1 cellular context compared by ENCODE assay signal in the genomic region with DNA sequence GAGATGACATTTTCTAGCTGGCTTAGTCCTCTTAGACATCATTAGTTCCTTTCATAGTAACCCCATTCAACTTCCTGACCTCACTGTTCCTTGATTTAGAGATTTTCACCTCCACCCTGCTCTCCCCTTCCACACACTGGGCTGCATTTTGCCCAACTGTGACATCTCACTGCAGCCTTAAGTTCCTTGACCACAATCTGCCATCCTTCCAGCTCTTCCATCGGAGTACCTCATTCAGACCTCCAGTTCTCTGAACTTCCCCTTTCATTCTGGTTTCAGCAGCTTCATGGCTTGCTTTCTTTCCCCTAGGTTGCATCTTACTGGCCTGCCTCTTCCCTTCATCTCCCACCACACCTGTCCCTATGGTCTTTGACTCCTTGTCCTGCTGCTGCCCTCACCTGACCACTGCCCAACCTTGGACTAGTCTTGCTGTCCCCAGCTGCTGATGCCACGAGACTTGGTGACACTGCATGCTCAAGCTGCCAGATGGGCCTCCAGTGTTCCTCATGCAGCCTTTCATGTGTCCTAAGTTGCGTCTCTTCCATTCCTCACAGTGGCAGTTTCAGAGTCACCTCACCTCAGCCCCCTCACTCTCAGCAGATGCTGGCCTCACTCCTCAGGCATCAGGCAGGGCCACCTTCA.
A peak's percentile ranks its signal among the peaks of the same experiment; 100 is the strongest.
TF ChIP-seq lines count a peak whose summit lies in the region.

No MANE protein-coding gene starts in this region.

TF ChIP-seq in GM12878, 131 proteins besides CTCF, POLR2A, EP300 and RAD21:
- TF ChIP-seq POLR2AphosphoS5 (IDR thresholded peaks at IDR 0.05; ENCODE audit: low read length) (0 out of 2 replicates have a peak, but pooled peaks have one; percentile 37), POLR2AphosphoS2 (IDR thresholded peaks at IDR 0.05; ENCODE audit: low read depth, low read length) (peak; percentile 75), TARDBP (IDR thresholded peaks at IDR 0.05; ENCODE audit: borderline replicate concordance) (no peak), NFYA (IDR thresholded peaks at IDR 0.05; ENCODE audit: borderline replicate concordance, low read depth, low read length) (no peak), SMARCA5 (IDR thresholded peaks at IDR 0.05) (no peak), FOS (IDR thresholded peaks at IDR 0.05; ENCODE audit: borderline replicate concordance, extremely low read depth, insufficient read length) (no peak), MXI1 (IDR thresholded peaks at IDR 0.05; ENCODE audit: low read depth, low read length) (no peak), RBBP5 (conservative IDR thresholded peaks at IDR 0.05) (no peak)
- TF ChIP-seq, protein P1, sequence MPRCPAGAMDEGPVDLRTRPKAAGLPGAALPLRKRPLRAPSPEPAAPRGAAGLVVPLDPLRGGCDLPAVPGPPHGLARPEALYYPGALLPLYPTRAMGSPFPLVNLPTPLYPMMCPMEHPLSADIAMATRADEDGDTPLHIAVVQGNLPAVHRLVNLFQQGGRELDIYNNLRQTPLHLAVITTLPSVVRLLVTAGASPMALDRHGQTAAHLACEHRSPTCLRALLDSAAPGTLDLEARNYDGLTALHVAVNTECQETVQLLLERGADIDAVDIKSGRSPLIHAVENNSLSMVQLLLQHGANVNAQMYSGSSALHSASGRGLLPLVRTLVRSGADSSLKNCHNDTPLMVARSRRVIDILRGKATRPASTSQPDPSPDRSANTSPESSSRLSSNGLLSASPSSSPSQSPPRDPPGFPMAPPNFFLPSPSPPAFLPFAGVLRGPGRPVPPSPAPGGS (IDR thresholded peaks at IDR 0.05; ENCODE audit: borderline replicate concordance, insufficient read depth, low read depth, low read length, poor library complexity, severe bottlenecking): peak; percentile 5
